Comparison of ENCODE assay signal across 32 cellular contexts in genomic region chr3:138646008-138646407, GRCh38.
"Had no signal": no experiment of that assay in that cellular context is flagged by ENCODE, and none has a peak within 500 bp of the region (broad histone marks: within the 10 kb centered on the region; RNA-seq: fewer than 3 reads in every experiment).

No MANE protein-coding gene starts in this region.

- H3K27me3 Mint-ChIP-seq: activated B cell treated with CpG ODN at 0.5 μM for 24 hours; activated CD4-positive, alpha-beta memory T cell treated with anti-CD3 and anti-CD28 coated beads for 36 hours; activated CD4-positive, alpha-beta T cell treated with anti-CD3 and anti-CD28 coated beads, Interleukin-2, amount 10 ng/mL, durations not matched to agents 24 days and 14 days; activated CD8-positive, alpha-beta T cell treated with anti-CD3 and anti-CD28 coated beads for 36 hours; activated naive CD8-positive, alpha-beta T cell treated with anti-CD3 and anti-CD28 coated beads for 36 hours; activated T-helper 17 cell treated with anti-CD3 and anti-CD28 coated beads, Interleukin-2, amount 50 U/mL, for 72 hours had no signal

- DNase-seq: activated B cell treated with CpG ODN at 0.5 μM for 24 hours; activated CD4-positive, alpha-beta memory T cell treated with anti-CD3 and anti-CD28 coated beads for 36 hours; activated CD4-positive, alpha-beta T cell treated with anti-CD3 and anti-CD28 coated beads for 4 hours; activated CD4-positive, alpha-beta T cell treated with anti-CD3 and anti-CD28 coated beads, Interleukin-2, amount 10 ng/mL, durations not matched to agents 24 days and 14 days; activated CD4-positive, alpha-beta T cell treated with anti-CD3 and anti-CD28 coated beads, Interleukin-2, amount 50 U/mL, for 1 hour; activated CD4-positive, alpha-beta T cell treated with anti-CD3 and anti-CD28 coated beads, Interleukin-2, amount 50 U/mL, for 4 hours; activated CD4-positive, CD25-positive, alpha-beta regulatory T cell treated with anti-CD3 and anti-CD28 coated beads, Interleukin-2, amount 50 U/mL, for 72 hours; activated CD8-positive, alpha-beta memory T cell treated with anti-CD3 and anti-CD28 coated beads, Interleukin-2, amount 50 U/mL, for 4 hours; activated CD8-positive, alpha-beta T cell treated with anti-CD3 and anti-CD28 coated beads for 36 hours; activated effector memory CD4-positive, alpha-beta T cell treated with anti-CD3 and anti-CD28 coated beads, Interleukin-2, amount 50 U/mL, for 16 hours; activated gamma-delta T cell treated with Interleukin-2 at 50 U/mL for 16 hours; activated naive CD4-positive, alpha-beta T cell; activated naive CD4-positive, alpha-beta T cell treated with anti-CD3 and anti-CD28 coated beads for 36 hours; activated naive CD8-positive, alpha-beta T cell treated with anti-CD3 and anti-CD28 coated beads for 36 hours; activated T-cell treated with anti-CD3 and anti-CD28 coated beads for 4 hours; activated T-cell treated with anti-CD3 and anti-CD28 coated beads, Interleukin-2, amount 50 U/mL, for 1 hour; activated T-cell treated with anti-CD3 and anti-CD28 coated beads, Interleukin-2, amount 50 U/mL, for 4 hours; activated T-cell treated with anti-CD3 and anti-CD28 coated beads, Interleukin-2, amount 50 U/mL, for 72 hours; adrenal gland; amniotic stem cell; aorta; body of pancreas; brain microvascular endothelial cell; central memory CD4-positive, alpha-beta T cell; T-helper 1 cell; T-helper 2 cell; T-helper 9 cell had no signal

- H3K27ac Mint-ChIP-seq: activated B cell treated with CpG ODN at 0.5 μM for 24 hours; activated CD4-positive, alpha-beta memory T cell treated with anti-CD3 and anti-CD28 coated beads for 36 hours; activated CD4-positive, alpha-beta T cell treated with anti-CD3 and anti-CD28 coated beads, Interleukin-2, amount 10 ng/mL, durations not matched to agents 24 days and 14 days; activated CD8-positive, alpha-beta T cell treated with anti-CD3 and anti-CD28 coated beads for 36 hours; activated naive CD4-positive, alpha-beta T cell treated with anti-CD3 and anti-CD28 coated beads, Interleukin-2, amount 50 U/mL, for 72 hours; activated naive CD8-positive, alpha-beta T cell treated with anti-CD3 and anti-CD28 coated beads for 36 hours; activated T-helper 1 cell treated with anti-CD3 and anti-CD28 coated beads, Interleukin-12 subunit alpha, Interleukin-12 subunit beta, Interleukin-2, Interleukin-4 antibody, amounts not matched to agents 30 ng/mL and 10 ng/mL and 1 ng/mL, durations not matched to agents 14 hours and 24 hours and 36 hours; activated T-helper 17 cell treated with anti-CD3 and anti-CD28 coated beads, Interleukin-2, amount 50 U/mL, for 72 hours; T-helper 1 cell treated with Interleukin-12 subunit alpha and Interleukin-12 subunit beta and Interleukin-4 antibody, amounts not matched to agents 30 μg/mL and 1 μg/mL, for 36 hours; T-helper 2 cell treated with Interferon-gamma antibody and Interleukin-4, amounts not matched to agents 5 μg/mL and 100 μg/mL, for 36 hours had no signal

- H3K4me1 Mint-ChIP-seq: activated B cell treated with CpG ODN at 0.5 μM for 24 hours; activated CD4-positive, alpha-beta T cell treated with anti-CD3 and anti-CD28 coated beads, Interleukin-2, amount 10 ng/mL, durations not matched to agents 24 days and 14 days; activated naive CD8-positive, alpha-beta T cell treated with anti-CD3 and anti-CD28 coated beads for 36 hours; activated T-helper 17 cell treated with anti-CD3 and anti-CD28 coated beads, Interleukin-2, amount 50 U/mL, for 72 hours had no signal

- H3K4me3 Mint-ChIP-seq: activated B cell treated with CpG ODN at 0.5 μM for 24 hours; activated CD4-positive, alpha-beta memory T cell treated with anti-CD3 and anti-CD28 coated beads for 36 hours; activated CD4-positive, alpha-beta T cell treated with anti-CD3 and anti-CD28 coated beads, Interleukin-2, amount 10 ng/mL, durations not matched to agents 24 days and 14 days; activated CD8-positive, alpha-beta T cell treated with anti-CD3 and anti-CD28 coated beads for 36 hours; activated naive CD4-positive, alpha-beta T cell treated with anti-CD3 and anti-CD28 coated beads for 36 hours; activated naive CD8-positive, alpha-beta T cell treated with anti-CD3 and anti-CD28 coated beads for 36 hours; activated T-cell treated with anti-CD3 and anti-CD28 coated beads, Interleukin-2, amount 50 U/mL, for 4 hours; activated T-cell treated with anti-CD3 and anti-CD28 coated beads, Interleukin-2, amount 50 U/mL, for 72 hours; activated T-helper 1 cell treated with anti-CD3 and anti-CD28 coated beads, Interleukin-12 subunit alpha, Interleukin-12 subunit beta, Interleukin-2, Interleukin-4 antibody, amounts not matched to agents 30 ng/mL and 10 ng/mL and 1 ng/mL, durations not matched to agents 14 hours and 24 hours and 36 hours; activated T-helper 17 cell treated with anti-CD3 and anti-CD28 coated beads, Interleukin-2, amount 50 U/mL, for 72 hours; T-helper 1 cell treated with Interleukin-12 subunit alpha and Interleukin-12 subunit beta and Interleukin-4 antibody, amounts not matched to agents 30 μg/mL and 1 μg/mL, for 36 hours; T-helper 2 cell treated with Interferon-gamma antibody and Interleukin-4, amounts not matched to agents 5 μg/mL and 100 μg/mL, for 36 hours had no signal
